ENCODE assay signal across 8 cellular contexts in genomic region chr1:67832737-67833594, GRCh38. TPM values are rescaled to one million over a fixed set of nuclear protein-coding genes. Genes with fewer than 3 reads are reported as not detected.
DNase-seq lines count a peak whose midpoint lies in the region; ATAC-seq lines count a peak whose summit lies in the region.

GNG12 (minus strand) TSS chr1:67833467; CDS start chr1:67707686, 125,781 bp downstream.

- ATAC-seq in HG03139 (IDR thresholded peaks at IDR 0.05; ENCODE audit: unreplicated experiment) (peak; percentile 50), T-helper 17 cell (peak; percentile 63), left lobe of liver (peak; percentile 77), GM18520 (IDR thresholded peaks at IDR 0.05; ENCODE audit: unreplicated experiment) (no peak)

- H3K27me3 ChIP-seq in ectodermal cell (ENCODE audit: control insufficient read depth, insufficient read depth, low read length, poor library complexity, severe bottlenecking): peaks cover 44% of the 10 kb centered on the region

- H3K27ac ChIP-seq in ectodermal cell (ENCODE audit: insufficient read depth, low read depth, low read length, poor library complexity, severe bottlenecking): no peak within 1 kb of the TSS

- 0% methylated on average over 93 of the region's 93 CpGs for WGBS in ectodermal cell, 2 experiments

- H3K27ac Mint-ChIP-seq in T-helper 17 cell: peak within 1 kb of the TSS; percentile 3

- H3K27me3 Mint-ChIP-seq in T-helper 17 cell: peaks cover 58% of the 10 kb centered on the region

- H3K4me1 Mint-ChIP-seq in T-helper 17 cell: peaks cover 9% of the 10 kb centered on the region

- DNase-seq in NCI-H748 (lab: John Stamatoyannopoulos, UW; ENCODE audit: unreplicated experiment) (peak; percentile 75), NCI-H748 treated with DMSO at 0.1 percent for 48 hours (lab: John Stamatoyannopoulos, UW) (no peak), T-helper 17 cell (no peak), left lobe of liver (ENCODE audit: low spot score) (peak; percentile 75)
- DNase-seq in stimulated activated CD8-positive, alpha-beta memory T cell treated with anti-CD3 and anti-CD28 coated beads, Interleukin-4, amount 100 ng/mL, for 48 hours: peak; percentile 40

- peak within 1 kb of the TSS; percentile 75 for H3K4me3 ChIP-seq in ectodermal cell (ENCODE audit: insufficient read depth, low read depth, low read length)

- no peaks in the 10 kb centered on the region for H3K36me3 Mint-ChIP-seq in T-helper 17 cell (ENCODE audit: low read depth)

- H3K4me1 ChIP-seq in ectodermal cell (ENCODE audit: control insufficient read depth, insufficient read depth, low read length): peaks cover 7% of the 10 kb centered on the region

- peak within 1 kb of the TSS; percentile 88 for H3K4me3 Mint-ChIP-seq in T-helper 17 cell

- H3K9me3 ChIP-seq in T-helper 17 cell (ENCODE audit: control insufficient read depth, low read length, poor library complexity, severe bottlenecking): no peaks in the 10 kb centered on the region
- H3K9me3 ChIP-seq in ectodermal cell (ENCODE audit: control insufficient read depth, low read length): no peaks in the 10 kb centered on the region

- H3K36me3 ChIP-seq in ectodermal cell (ENCODE audit: control insufficient read depth, insufficient read depth, low read length): no peaks in the 10 kb centered on the region

RNA-seq across cellular contexts. Expression of gene GNG12, which starts in this region (rescaled TPM):
- not detected for total RNA-seq in T-helper 17 cell
- polyA plus RNA-seq in ectodermal cell (2013, experiment 1 of 4): 35.4 TPM
- 38.7 TPM for polyA plus RNA-seq in ectodermal cell (2013, experiment 2 of 4)
- 29.1 TPM for polyA plus RNA-seq in ectodermal cell (2013, experiment 3 of 4)
- polyA plus RNA-seq in ectodermal cell (2013, experiment 4 of 4): 31.8 TPM
- total RNA-seq in left lobe of liver: 17.3 TPM

Comparison
In these comparisons a context has a peak if more than half of its experiments do, and no peak if none do; other contexts are left out.
1. RNA of gene GNG12 (total RNA-seq): 17.3 TPM in left lobe of liver (single experiment); not detected in T-helper 17 cell; every median in the first group is over 10 times any median in the second.
2. DNase-seq: peak in NCI-H748 (single experiment), left lobe of liver (single experiment) and stimulated activated CD8-positive, alpha-beta memory T cell treated with anti-CD3 and anti-CD28 coated beads, Interleukin-4, amount 100 ng/mL, for 48 hours (single experiment); none in NCI-H748 treated with DMSO at 0.1 percent for 48 hours (single experiment) and T-helper 17 cell (0 of 3).
3. Peak in ATAC-seq in T-helper 17 cell; RNA of the gene not detected or under 1 TPM.